ENCODE assay signal across 18 cellular contexts in the genomic region with DNA sequence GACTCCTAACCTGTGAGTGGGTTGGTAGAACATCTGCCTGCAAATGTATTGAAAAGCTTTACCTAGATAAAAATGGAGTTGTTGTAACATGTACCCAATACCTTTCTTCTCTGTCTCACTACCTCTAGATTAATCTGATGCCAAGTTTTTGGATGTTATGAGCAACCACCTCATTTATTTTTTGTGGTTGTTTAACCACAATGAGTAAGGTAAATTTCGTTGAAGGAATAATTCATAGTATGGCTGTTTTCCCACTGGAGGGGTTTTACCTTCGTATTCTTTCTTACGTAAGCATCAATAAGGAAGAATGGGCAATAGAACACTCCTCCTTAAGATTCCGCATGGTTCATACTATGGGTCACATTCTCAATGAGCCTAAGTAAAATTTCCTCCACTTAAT.
DNase-seq lines count a peak whose midpoint lies in the region; ATAC-seq and TF ChIP-seq lines count a peak whose summit lies in the region.
"Had no signal": no experiment of that assay in that cellular context is flagged by ENCODE, and none has a peak within 500 bp of the region (broad histone marks: within the 10 kb centered on the region; RNA-seq: fewer than 3 reads in every experiment).

No MANE protein-coding gene starts in this region.

- TF ChIP-seq POLR2A in breast epithelium (IDR thresholded peaks at IDR 0.05) (no peak), testis (IDR thresholded peaks at IDR 0.05) (no peak)

- 87 to 95% methylated on average over 4 of the region's 4 CpGs for WGBS in testis, 2 donors

- H3K4me3 ChIP-seq in breast epithelium: no peak overlapping the region
- H3K4me3 ChIP-seq in RWPE2 (ENCODE audit: severe bottlenecking): no peak overlapping the region
- H3K4me3 ChIP-seq in testis: no peak overlapping the region
- H3K4me3 ChIP-seq: BLaER1, GM23248, HAP-1 had no signal

- H3K27me3 ChIP-seq in breast epithelium: peaks cover 0 to 3% of the 10 kb centered on the region in 2 donors
- peaks cover 28% of the 10 kb centered on the region for H3K27me3 ChIP-seq in RWPE2 (ENCODE audit: insufficient read depth, poor library complexity, severe bottlenecking)
- H3K27me3 ChIP-seq in testis: no peaks in the 10 kb centered on the region
- H3K27me3 ChIP-seq: BLaER1 had no signal

- H3K4me1 Mint-ChIP-seq in MCF 10A (ENCODE audit: insufficient read depth, unreplicated experiment): no peaks in the 10 kb centered on the region
- H3K4me1 Mint-ChIP-seq: CD4-positive, alpha-beta memory T cell had no signal

- H3K27ac Mint-ChIP-seq in MCF 10A (ENCODE audit: low read depth, unreplicated experiment): no peak overlapping the region
- H3K27ac Mint-ChIP-seq: CD14-positive monocyte; CD4-positive, alpha-beta memory T cell had no signal

- ATAC-seq in RWPE2 (ENCODE audit: low read depth): peak; percentile 73
- ATAC-seq in GM18511 (IDR thresholded peaks at IDR 0.05; ENCODE audit: unreplicated experiment): no peak
- ATAC-seq in GM19455 (IDR thresholded peaks at IDR 0.05; ENCODE audit: unreplicated experiment): no peak

- H3K27me3 Mint-ChIP-seq in MCF 10A (ENCODE audit: insufficient read depth, unreplicated experiment): peaks cover 92% of the 10 kb centered on the region

- H3K36me3 Mint-ChIP-seq in MCF 10A (ENCODE audit: insufficient read depth, unreplicated experiment): no peaks in the 10 kb centered on the region
- H3K36me3 Mint-ChIP-seq: CD4-positive, alpha-beta memory T cell had no signal

- intact Hi-C loops in MCF 10A (cut with micrococcal nuclease): no loop called here
- intact Hi-C loops in breast epithelium (cut with DNase I; ENCODE audit: low total_unique reads): no loop called here
- intact Hi-C loops in testis (cut with DNase I; ENCODE audit: low total_unique reads): no loop called here

- DNase-seq in MCF 10A (ENCODE audit: unreplicated experiment) (peak; percentile 24), breast epithelium (ENCODE audit: low spot score in 2 of 2) (no peak), RWPE2 (ENCODE audit: low spot score) (peak; percentile 19), epithelial cell of prostate (ENCODE audit: low read depth, low spot score) (peak; percentile 69), testis (no peak)
- DNase-seq: CD4-positive, alpha-beta memory T cell; DMS153; DMS79; GDM1; GM23248; IMR-90 had no signal

- H3K27ac ChIP-seq in breast epithelium (no peak overlapping the region), RWPE2 (ENCODE audit: poor library complexity, severe bottlenecking) (no peak overlapping the region), epithelial cell of prostate (no peak overlapping the region), testis (no peak overlapping the region)
- H3K27ac ChIP-seq: 22Rv1, BLaER1, GM23248, HL-60 had no signal

- H3K36me3 ChIP-seq in breast epithelium: no peaks in the 10 kb centered on the region
- no peaks in the 10 kb centered on the region for H3K36me3 ChIP-seq in RWPE2 (ENCODE audit: low read depth)
- H3K36me3 ChIP-seq in testis (ENCODE audit: low read depth, missing control alignments): no peaks in the 10 kb centered on the region
- H3K36me3 ChIP-seq: BLaER1, HAP-1 had no signal

- TF ChIP-seq CTCF in MCF 10A (IDR thresholded peaks at IDR 0.05; ENCODE audit: unreplicated experiment) (no peak), breast epithelium (IDR thresholded peaks at IDR 0.05) (no peak), RWPE2 (IDR thresholded peaks at IDR 0.05; ENCODE audit: poor library complexity, severe bottlenecking) (no peak), testis (IDR thresholded peaks at IDR 0.05) (no peak)

- CTCF ChIA-PET in MCF 10A (lab: Yijun Ruan, JAX): interaction anchor here (1.1 to 2.0 kb wide), 2 partner anchors 14 to 87 kb away, joined by 3 to 10 read pairs; no protein-coding TSS in a partner anchor

- H3K4me3 Mint-ChIP-seq in MCF 10A (ENCODE audit: unreplicated experiment): no peak overlapping the region
- H3K4me3 Mint-ChIP-seq: CD14-positive monocyte; CD4-positive, alpha-beta memory T cell had no signal

- H3K9me3 ChIP-seq in breast epithelium (no peaks in the 10 kb centered on the region), RWPE2 (ENCODE audit: severe bottlenecking) (no peaks in the 10 kb centered on the region), testis (no peaks in the 10 kb centered on the region)
- H3K9me3 ChIP-seq: BLaER1 had no signal

- H3K9me3 Mint-ChIP-seq in MCF 10A (ENCODE audit: unreplicated experiment): no peaks in the 10 kb centered on the region
- H3K9me3 Mint-ChIP-seq: CD14-positive monocyte; CD4-positive, alpha-beta memory T cell had no signal

- H3K4me1 ChIP-seq in breast epithelium: no peaks in the 10 kb centered on the region
- H3K4me1 ChIP-seq in RWPE2 (ENCODE audit: insufficient read depth, poor library complexity, severe bottlenecking): no peaks in the 10 kb centered on the region
- H3K4me1 ChIP-seq in testis: no peaks in the 10 kb centered on the region
- H3K4me1 ChIP-seq: BLaER1, HAP-1 had no signal

- no TSS peak for BruUV-seq in MCF 10A (replicated peaks; lab: Mats Ljungman, UMichigan)

- POLR2A ChIA-PET in MCF 10A (lab: Yijun Ruan, JAX): interaction anchor here (1.1 kb wide), 1 partner anchor 20 kb away, joined by 3 read pairs; no protein-coding TSS in a partner anchor

Comparison
In these comparisons a context has a peak if more than half of its experiments do, and no peak if none do; other contexts are left out.
1. DNase-seq: peak in MCF 10A (single experiment), RWPE2 (single experiment) and epithelial cell of prostate (single experiment); none in breast epithelium (0 of 2) and testis (single experiment).